ENCODE assay signal across 8 cellular contexts in the genomic region with DNA sequence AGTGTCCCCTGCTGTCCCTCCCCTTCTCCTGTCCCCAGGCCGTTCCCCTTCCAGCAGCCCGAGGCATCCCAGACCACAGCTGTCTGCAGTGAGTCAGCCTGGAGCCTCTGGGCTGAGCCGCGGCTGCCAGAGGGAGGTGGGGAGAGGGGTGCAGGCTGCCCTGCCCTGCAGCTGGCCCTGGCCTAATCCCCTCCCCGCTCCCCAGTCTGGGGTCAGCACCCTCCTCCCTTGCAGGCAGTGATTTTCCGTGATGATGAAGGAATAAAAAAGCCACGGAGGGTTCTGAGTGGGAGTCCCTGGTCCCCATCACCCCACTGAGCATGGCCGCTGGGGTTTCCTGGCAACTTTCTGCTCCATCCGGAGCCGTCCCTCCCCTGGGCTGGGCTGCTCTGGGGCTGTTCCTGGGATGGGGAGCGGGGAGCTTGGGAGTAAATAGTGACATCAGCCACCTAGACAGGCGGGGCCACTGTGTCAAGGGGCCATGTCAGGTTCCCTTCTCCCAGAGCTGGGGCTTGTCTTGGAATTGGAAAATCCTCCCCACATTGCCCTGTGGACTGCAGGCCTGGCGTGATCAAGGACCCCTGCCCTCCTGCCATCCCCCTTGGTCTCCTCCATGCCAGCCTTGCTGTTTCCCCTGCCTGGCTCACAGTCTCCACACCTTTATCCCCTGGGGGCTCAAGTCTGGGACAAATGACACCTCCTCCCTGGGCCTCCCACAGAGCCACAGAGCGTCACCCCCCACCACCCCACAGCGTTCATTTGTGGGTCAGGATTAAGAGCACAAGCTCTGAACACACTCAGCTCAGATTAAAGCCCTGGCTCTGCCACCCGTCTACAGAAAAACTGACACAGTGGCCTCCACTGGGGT. TPM values are rescaled to one million over a fixed set of nuclear protein-coding genes. Genes with fewer than 3 reads are reported as not detected.
DNase-seq lines count a peak whose midpoint lies in the region; ATAC-seq and TF ChIP-seq lines count a peak whose summit lies in the region.

No MANE protein-coding gene starts in this region.

- DNase-seq in NCI-H2171 treated with DMSO at 0.1 percent for 48 hours (lab: John Stamatoyannopoulos, UW) (peak; percentile 44), NCI-H2171 (lab: John Stamatoyannopoulos, UW) (no peak), T1000 (lab: John Stamatoyannopoulos, UW) (peak; percentile 77), fibroblast of the conjunctiva (ENCODE audit: low read depth) (peak; percentile 70), omental fat pad (ENCODE audit: low spot score) (no peak)

- ATAC-seq in omental fat pad (ENCODE audit: low FRiP score) = peak; percentile 50
- ATAC-seq in HG03571 (IDR thresholded peaks at IDR 0.05; ENCODE audit: unreplicated experiment) = no peak
- ATAC-seq in HG02840 (IDR thresholded peaks at IDR 0.05; ENCODE audit: low FRiP score, unreplicated experiment) = no peak
- ATAC-seq in GM21825 (IDR thresholded peaks at IDR 0.05; ENCODE audit: unreplicated experiment) = no peak

- no peak for TF ChIP-seq CTCF in omental fat pad (IDR thresholded peaks at IDR 0.05)

RNA-seq across cellular contexts. Expression of gene SPC24, which starts 16.7 kb away (rescaled TPM):
- total RNA-seq in omental fat pad = 1 to 10 TPM; 1.2 to 2.8 (median 1.5) TPM

RNA-seq across cellular contexts. Expression of gene LDLR, which starts 49.6 kb away (rescaled TPM):
- 100 to 1,000 TPM in 2 of 4 donors, 10 to 100 TPM in 2; 21.2 to 397 (median 114) TPM for total RNA-seq in omental fat pad

RNA-seq across cellular contexts. Expression of gene KANK2, which starts 58.5 kb away (rescaled TPM):
- 100 to 1,000 TPM; 177 to 383 (median 325) TPM for total RNA-seq in omental fat pad

Comparison
In these comparisons a context has a peak if more than half of its experiments do, and no peak if none do; other contexts are left out.
1. DNase-seq: peak in NCI-H2171 treated with DMSO at 0.1 percent for 48 hours (single experiment), T1000 (single experiment) and fibroblast of the conjunctiva (single experiment); none in NCI-H2171 (single experiment) and omental fat pad (single experiment).